ENCODE assay signal across 8 cellular contexts in the genomic region with DNA sequence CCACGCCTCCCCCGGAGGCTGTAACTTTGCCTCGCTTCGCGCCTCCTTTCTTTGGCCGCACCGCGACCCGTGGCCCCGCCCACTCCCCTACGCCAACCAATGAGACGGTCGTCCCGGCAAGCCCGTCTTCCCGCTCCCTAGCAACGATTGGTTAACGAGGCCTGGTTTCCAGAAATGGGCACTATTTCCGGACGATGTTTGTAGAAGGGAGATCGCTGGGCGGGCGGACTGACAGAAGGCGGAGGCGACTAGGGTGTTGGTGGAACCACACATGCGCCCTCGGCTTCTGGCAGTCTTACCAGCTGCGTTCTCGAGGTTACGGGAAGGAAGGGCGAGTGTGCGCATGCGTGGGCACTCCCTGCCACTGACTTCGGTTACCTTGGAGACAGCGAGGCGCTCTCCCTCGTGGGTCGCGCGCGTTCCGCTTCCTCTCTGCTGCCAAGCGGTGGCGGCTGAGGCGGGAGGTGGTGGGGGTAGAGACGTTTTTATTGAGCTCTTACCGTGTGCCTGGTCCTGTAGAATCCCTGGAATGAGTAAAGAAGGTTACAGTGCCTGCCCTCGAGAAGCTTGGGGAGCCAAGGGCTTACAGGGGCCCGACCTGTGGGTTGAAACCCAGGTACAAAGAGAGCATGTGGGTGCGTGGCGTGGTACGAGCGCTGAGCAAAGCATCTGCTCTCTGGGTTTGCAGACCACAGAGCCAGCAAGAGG. TPM values are rescaled to one million over a fixed set of nuclear protein-coding genes. Genes with fewer than 3 reads are reported as not detected.
DNase-seq lines count a peak whose midpoint lies in the region; ATAC-seq, FAIRE-seq and TF ChIP-seq lines count a peak whose summit lies in the region.

No MANE protein-coding gene starts in this region.

- H2BK120ac ChIP-seq in H1 (replicated peaks; ENCODE audit: low read depth, low read length) (no peak overlapping the region), mesenchymal stem cell (ENCODE audit: low read depth, low read length) (no peak overlapping the region)

- no peak overlapping the region for H2BK12ac ChIP-seq in H1 (ENCODE audit: low read depth, low read length)
- peak overlapping the region; percentile 37 to 84 for H2BK12ac ChIP-seq in mesenchymal stem cell (ENCODE audit: low read length in 2 of 2)

- WGBS in H1 (ENCODE audit: extremely low coverage in 1 of 2, insufficient coverage in 1 of 2, insufficient read length in 1 of 2, insufficient replicate concordance in 2 of 2, low coverage in 1 of 2, low lambda C conversion rate in 2 of 2, missing lambda C conversion rate in 1 of 2), 2 experiments: 1% methylated on average over 43 of the region's 53 CpGs; no CpG with 5 or more reads in 1 of the 2 experiments
- 1% methylated on average over 47 of the region's 53 CpGs for WGBS in mesenchymal stem cell

- peak overlapping the region; percentile 12 for H3K4ac ChIP-seq in H1 (replicated peaks; ENCODE audit: insufficient read length, low read depth, low read length)
- peak overlapping the region; percentile 71 to 84 for H3K4ac ChIP-seq in mesenchymal stem cell (ENCODE audit: low read depth in 1 of 2, low read length in 2 of 2)

- H3K27ac ChIP-seq in H1 (ENCODE audit: low read depth, low read length) (no peak overlapping the region; the same call in 1 of the 2 replicates), mesenchymal stem cell (ENCODE audit: low read length, poor library complexity, severe bottlenecking) (peak overlapping the region; percentile 95)

- H3K36me3 Mint-ChIP-seq in activated CD8-positive, alpha-beta memory T cell treated with anti-CD3 and anti-CD28 coated beads, Interleukin-2, amount 10 ng/mL, durations not matched to agents 7 days and 5 days: peaks cover 25% of the 10 kb centered on the region

- H3K79me2 ChIP-seq in H1 (ENCODE audit: control insufficient read depth in 1 of 2, insufficient read depth in 2 of 2, low read length in 2 of 2): peaks cover 0 to 37% of the 10 kb centered on the region in 2 experiments; a peak in 2 of 4 replicates

- H3K23ac ChIP-seq in H1 (ENCODE audit: insufficient read length) (no peak overlapping the region), mesenchymal stem cell (ENCODE audit: low read length in 2 of 2) (no peak overlapping the region)

- in situ Hi-C loops in Caki2 (cut with HindIII; ENCODE audit: low pct_unique_long_range_greater_than_20kb, low sequenced_read_pairs): loop anchor here (10.0 kb wide), 1 partner anchor 162 kb away; no protein-coding TSS in a partner anchor

- H3K4me1 ChIP-seq in H1 (replicated peaks in 1 of 4; ENCODE audit: control insufficient read depth in 3 of 4, insufficient read depth in 4 of 4, low read length in 3 of 4) (peaks cover 0 to 5% (median 3%) of the 10 kb centered on the region in 4 experiments; a peak in 6 of 7 replicates), mesenchymal stem cell (ENCODE audit: control insufficient read depth, insufficient read depth, low read depth, low read length) (peaks cover 41% of the 10 kb centered on the region)

- TF ChIP-seq CTCF in H1 (IDR thresholded peaks at IDR 0.05; ENCODE audit: control extremely low read depth in 1 of 3, insufficient read depth in 1 of 3, low read depth in 1 of 3, low read length in 3 of 3): no peak

- peak; percentile 100 for DNase-seq in Caki2 (ENCODE audit: low read depth)
- peak; percentile 99 for DNase-seq in HTR-8/SVneo (ENCODE audit: insufficient read length, low spot score)
- peak; percentile 100 for DNase-seq in NOMO-1 treated with DMSO at 0.1 percent for 48 hours (lab: John Stamatoyannopoulos, UW; ENCODE audit: unreplicated experiment)
- peak; percentile 100 for DNase-seq in activated CD8-positive, alpha-beta memory T cell treated with anti-CD3 and anti-CD28 coated beads, Interleukin-2, amount 10 ng/mL, durations not matched to agents 7 days and 5 days
- peak; percentile 99 for DNase-seq in H1 (ENCODE audit: low read depth in 1 of 2, low spot score in 2 of 2)
- DNase-seq in mesenchymal stem cell: peak; percentile 100
- DNase-seq in stimulated activated CD8-positive, alpha-beta memory T cell treated with anti-CD3 and anti-CD28 coated beads, Interleukin-12 subunit alpha, Interleukin-12 subunit beta, amount 100 ng/mL, for 24 hours (ENCODE audit: extremely low read depth): peak; percentile 99

- peaks cover 7% of the 10 kb centered on the region; the same call in 1 of the 2 replicates for H3K23me2 ChIP-seq in H1 (ENCODE audit: low read depth, low read length)

- H3K18ac ChIP-seq in H1 (ENCODE audit: extremely low read depth, low read length): peak overlapping the region; percentile 39; the same call in 1 of the 2 replicates
- peak overlapping the region; percentile 61 to 75 for H3K18ac ChIP-seq in mesenchymal stem cell (ENCODE audit: low read depth in 1 of 2, low read length in 2 of 2)

- H4K91ac ChIP-seq in H1 (replicated peaks; ENCODE audit: insufficient read length, low read length) (no peak overlapping the region), mesenchymal stem cell (ENCODE audit: low read length) (peak overlapping the region; percentile 81)

- H3K79me1 ChIP-seq in H1 (ENCODE audit: low read depth, low read length) (peaks cover 7% of the 10 kb centered on the region; the same call in 1 of the 2 replicates), mesenchymal stem cell (replicated peaks; ENCODE audit: low read length, poor library complexity, severe bottlenecking) (no peaks in the 10 kb centered on the region)

- FAIRE-seq in HTR-8/SVneo (lab: Jason Lieb, UNC) (peak; percentile 99), H1 (lab: Jason Lieb, UNC) (peak; percentile 28)

- 0 out of 3 replicates have a peak, but pooled peaks of 1 of the 2 experiments have one; percentile 14 for TF ChIP-seq POLR2A in H1 (IDR thresholded peaks at IDR 0.05; ENCODE audit: control extremely low read depth in 1 of 2, low read depth in 2 of 2, low read length in 2 of 2)

- no peaks in the 10 kb centered on the region for H3K27me3 Mint-ChIP-seq in activated CD8-positive, alpha-beta memory T cell treated with anti-CD3 and anti-CD28 coated beads, Interleukin-2, amount 10 ng/mL, durations not matched to agents 7 days and 5 days

- peaks cover 66% of the 10 kb centered on the region for H3K4me1 Mint-ChIP-seq in activated CD8-positive, alpha-beta memory T cell treated with anti-CD3 and anti-CD28 coated beads, Interleukin-2, amount 10 ng/mL, durations not matched to agents 7 days and 5 days

- no peak overlapping the region for H4K5ac ChIP-seq in H1 (ENCODE audit: insufficient read length, low read depth, low read length)

- H3K36me3 ChIP-seq in H1 (ENCODE audit: control insufficient read depth in 2 of 4, insufficient read depth in 4 of 4, low read length in 3 of 4) (no peaks in the 10 kb centered on the region), mesenchymal stem cell (ENCODE audit: control insufficient read depth in 1 of 2, insufficient read depth in 2 of 2, low read depth in 1 of 2, low read length in 2 of 2) (no peaks in the 10 kb centered on the region)

- H3K4me2 ChIP-seq in H1 (ENCODE audit: insufficient read depth in 1 of 2, low read depth in 2 of 2, low read length in 2 of 2): peak overlapping the region; percentile 84 to 96
- peak overlapping the region; percentile 94 for H3K4me2 ChIP-seq in mesenchymal stem cell (ENCODE audit: low read length, poor library complexity, severe bottlenecking)

- H3K4me3 ChIP-seq in H1 (ENCODE audit: extremely low read depth in 1 of 4, insufficient read depth in 2 of 4, low read depth in 3 of 4, low read length in 4 of 4) (peak overlapping the region; percentile 49 to 84 (median 76)), mesenchymal stem cell (ENCODE audit: insufficient read depth in 1 of 2, low read depth in 1 of 2, low read length in 2 of 2) (peak overlapping the region; percentile 48 to 79)

- peak overlapping the region; percentile 85 for H3K27ac Mint-ChIP-seq in activated CD8-positive, alpha-beta memory T cell treated with anti-CD3 and anti-CD28 coated beads, Interleukin-2, amount 10 ng/mL, durations not matched to agents 7 days and 5 days

- H2BK5ac ChIP-seq in H1 (ENCODE audit: low read depth, low read length) (0 out of 2 replicates have a peak overlapping the region, but pooled peaks have one; percentile 69), mesenchymal stem cell (ENCODE audit: low read depth, low read length, poor library complexity, severe bottlenecking) (peak overlapping the region; percentile 15)

- peaks cover 0 to 2% (median 0%) of the 10 kb centered on the region in 4 experiments; a peak in 3 of 7 replicates for H3K27me3 ChIP-seq in H1 (replicated peaks in 1 of 4; ENCODE audit: control insufficient read depth in 3 of 4, extremely low read depth in 1 of 4, insufficient read depth in 3 of 4, low read length in 3 of 4)
- H3K27me3 ChIP-seq in mesenchymal stem cell (ENCODE audit: control insufficient read depth in 1 of 2, insufficient read depth in 1 of 2, low read length in 2 of 2): no peaks in the 10 kb centered on the region

- H4K8ac ChIP-seq in H1 (ENCODE audit: extremely low read depth, insufficient read depth, low read length): no peak overlapping the region
- peak overlapping the region; percentile 88 for H4K8ac ChIP-seq in mesenchymal stem cell (ENCODE audit: low read length)

- TF ChIP-seq RAD21 in H1 (IDR thresholded peaks at IDR 0.05 in 1 of 2, conservative IDR thresholded peaks at IDR 0.05 in 1 of 2; ENCODE audit: low read depth in 2 of 2, low read length in 2 of 2): no peak; a peak in 1 of 4 replicates

- H3K9ac ChIP-seq in H1 (replicated peaks in 1 of 4; ENCODE audit: extremely low read depth in 1 of 4, low read depth in 3 of 4, low read length in 3 of 4) (peak overlapping the region in 3 of 4 experiments; percentile 47 to 59 (median 50); a peak in 5 of 7 replicates), mesenchymal stem cell (ENCODE audit: low read length) (peak overlapping the region; percentile 89)

- H2BK20ac ChIP-seq in H1 (ENCODE audit: low read length): no peak overlapping the region

- H2AFZ ChIP-seq in H1 (ENCODE audit: low read length): peak overlapping the region; percentile 78
- H2AFZ ChIP-seq in mesenchymal stem cell (ENCODE audit: low read depth, low read length): peak overlapping the region; percentile 84

- H3K56ac ChIP-seq in H1 (replicated peaks; ENCODE audit: insufficient read length, low read depth, low read length): no peak overlapping the region

- POLR2A ChIA-PET in H1 (lab: Charles Lee; ENCODE audit: partially characterized antibody): interaction anchor here (0.6 to 2.7 kb wide), 18 partner anchors 9 to 168 kb away, joined by 3 to 15 read pairs (median 4); a partner anchor contains a TSS

- H3K14ac ChIP-seq in H1 (ENCODE audit: insufficient read length) (no peak overlapping the region), mesenchymal stem cell (ENCODE audit: low read length in 2 of 2) (peak overlapping the region in 1 of 2 experiments; percentile 86)

- TF ChIP-seq EP300 in H1 (IDR thresholded peaks at IDR 0.05; ENCODE audit: borderline replicate concordance in 1 of 2, low read depth in 2 of 2, low read length in 2 of 2): no peak

- H3K9me3 ChIP-seq in H1 (ENCODE audit: insufficient read depth in 2 of 2, low read depth in 1 of 2, low read length in 1 of 2) (no peaks in the 10 kb centered on the region), mesenchymal stem cell (ENCODE audit: control insufficient read depth, low read length) (no peaks in the 10 kb centered on the region)

- H2BK15ac ChIP-seq in H1 (ENCODE audit: low read length) (no peak overlapping the region), mesenchymal stem cell (ENCODE audit: low read depth, poor library complexity, severe bottlenecking) (peak overlapping the region; percentile 98)

- H4K20me1 ChIP-seq in H1 (replicated peaks in 1 of 2; ENCODE audit: control insufficient read depth in 1 of 2, insufficient read depth in 2 of 2, low read length in 2 of 2): peaks cover 0 to 3% of the 10 kb centered on the region in 2 experiments

- no peaks in the 10 kb centered on the region for H3K9me3 Mint-ChIP-seq in activated CD8-positive, alpha-beta memory T cell treated with anti-CD3 and anti-CD28 coated beads, Interleukin-2, amount 10 ng/mL, durations not matched to agents 7 days and 5 days (ENCODE audit: low read depth)

- peak; percentile 68 for ATAC-seq in GM21381 (IDR thresholded peaks at IDR 0.05; ENCODE audit: unreplicated experiment)
- peak; percentile 84 for ATAC-seq in activated CD8-positive, alpha-beta memory T cell treated with anti-CD3 and anti-CD28 coated beads, Interleukin-2, amount 10 ng/mL, durations not matched to agents 7 days and 5 days

- H3K4me3 Mint-ChIP-seq in activated CD8-positive, alpha-beta memory T cell treated with anti-CD3 and anti-CD28 coated beads, Interleukin-2, amount 10 ng/mL, durations not matched to agents 7 days and 5 days: peak overlapping the region; percentile 81

- no peak overlapping the region for H2AK5ac ChIP-seq in H1 (ENCODE audit: low read depth, low read length)
- H2AK5ac ChIP-seq in mesenchymal stem cell (ENCODE audit: low read length, severe bottlenecking): no peak overlapping the region

- CTCF ChIA-PET in activated CD8-positive, alpha-beta memory T cell treated with anti-CD3 and anti-CD28 coated beads, Interleukin-2, amount 10 ng/mL, durations not matched to agents 7 days and 5 days (lab: Charles Lee): interaction anchor here (0.6 to 17.0 kb wide), 24 partner anchors 10 to 255 kb away, joined by 3 to 144 read pairs (median 4); a partner anchor contains a TSS
- CTCF ChIA-PET in H1 (lab: Charles Lee; ENCODE audit: partially characterized antibody): interaction anchor here (0.8 to 7.4 kb wide), 14 partner anchors 9 to 86 kb away, joined by 3 to 47 read pairs (median 5); no protein-coding TSS in a partner anchor

RNA-seq across cellular contexts. Expression of a gene that starts 0.4 kb away (rescaled TPM):
- total RNA-seq in Caki2 (2014; rRNA removed; shearing (Covaris generic); ENCODE audit: low replicate concordance): 19.0 and 23.5 TPM in 2 replicates
- total RNA-seq in activated CD8-positive, alpha-beta memory T cell treated with anti-CD3 and anti-CD28 coated beads, Interleukin-2, amount 10 ng/mL, durations not matched to agents 7 days and 5 days: 10 to 100 TPM; 39.3 to 43.0 TPM
- 6.1 and 6.7 TPM in 2 replicates for total RNA-seq in H1 (2021; fragmentation: NEBNext Ultra II Directional; extraction: Animal tissue kit (Norgen Biotek cat#: 25700))
- 5.2 and 6.4 TPM in 2 replicates for polyA plus RNA-seq in H1 (2011; rRNA removed)
- 4.3 TPM for polyA plus RNA-seq in H1 (2011; cell fraction: cytosol; rRNA removed)
- polyA plus RNA-seq in H1 (2011; cell fraction: nucleus; rRNA removed): 9.5 TPM
- polyA plus RNA-seq in H1 (2012, experiment 1 of 2): 5.2 to 7.2 TPM (median 7.0 TPM) in 4 replicates
- 6.0 TPM for polyA plus RNA-seq in H1 (2012, experiment 2 of 2)
- polyA plus RNA-seq in H1 (2013, experiment 1 of 2): 3.5 TPM
- 3.3 TPM for polyA plus RNA-seq in H1 (2013, experiment 2 of 2)
- polyA minus RNA-seq in H1 (2011; rRNA and poly(A)+ RNA removed): 3.9 and 4.4 TPM in 2 replicates
- polyA minus RNA-seq in H1 (2011; cell fraction: cytosol; rRNA and poly(A)+ RNA removed): 3.0 TPM
- polyA minus RNA-seq in H1 (2011; cell fraction: nucleus; rRNA and poly(A)+ RNA removed): 5.4 TPM
- polyA plus RNA-seq in mesenchymal stem cell (2013, experiment 1 of 2): 1.1 TPM
- polyA plus RNA-seq in mesenchymal stem cell (2013, experiment 2 of 2): 1.4 TPM

RNA-seq across cellular contexts. Expression of a gene that starts 55.4 kb away (rescaled TPM):
- not detected in 2 replicates for total RNA-seq in Caki2 (2014; rRNA removed; shearing (Covaris generic); ENCODE audit: low replicate concordance)
- under 1 TPM; 0.23 to 0.49 TPM for total RNA-seq in activated CD8-positive, alpha-beta memory T cell treated with anti-CD3 and anti-CD28 coated beads, Interleukin-2, amount 10 ng/mL, durations not matched to agents 7 days and 5 days
- not detected in 2 replicates for total RNA-seq in H1 (2021; fragmentation: NEBNext Ultra II Directional; extraction: Animal tissue kit (Norgen Biotek cat#: 25700))
- polyA plus RNA-seq in H1 (2011; rRNA removed): 0.11 and 0.24 TPM in 2 replicates
- 0.19 TPM for polyA plus RNA-seq in H1 (2011; cell fraction: cytosol; rRNA removed)
- 0.31 TPM for polyA plus RNA-seq in H1 (2011; cell fraction: nucleus; rRNA removed)
- polyA plus RNA-seq in H1 (2012, experiment 1 of 2): 0.15 to 0.52 TPM (median 0.28 TPM) in 3 of 4 replicates, not detected in the other
- polyA plus RNA-seq in H1 (2012, experiment 2 of 2): 0.13 TPM
- polyA plus RNA-seq in H1 (2013, experiment 1 of 2): not detected
- 0.06 TPM for polyA plus RNA-seq in H1 (2013, experiment 2 of 2)
- 0.27 and 0.38 TPM in 2 replicates for polyA minus RNA-seq in H1 (2011; rRNA and poly(A)+ RNA removed)
- polyA minus RNA-seq in H1 (2011; cell fraction: cytosol; rRNA and poly(A)+ RNA removed): not detected
- polyA minus RNA-seq in H1 (2011; cell fraction: nucleus; rRNA and poly(A)+ RNA removed): not detected
- not detected for polyA plus RNA-seq in mesenchymal stem cell (2013, experiment 1 of 2)
- polyA plus RNA-seq in mesenchymal stem cell (2013, experiment 2 of 2): not detected
